Comparison of ENCODE assay signal across 9 cellular contexts in the genomic region with DNA sequence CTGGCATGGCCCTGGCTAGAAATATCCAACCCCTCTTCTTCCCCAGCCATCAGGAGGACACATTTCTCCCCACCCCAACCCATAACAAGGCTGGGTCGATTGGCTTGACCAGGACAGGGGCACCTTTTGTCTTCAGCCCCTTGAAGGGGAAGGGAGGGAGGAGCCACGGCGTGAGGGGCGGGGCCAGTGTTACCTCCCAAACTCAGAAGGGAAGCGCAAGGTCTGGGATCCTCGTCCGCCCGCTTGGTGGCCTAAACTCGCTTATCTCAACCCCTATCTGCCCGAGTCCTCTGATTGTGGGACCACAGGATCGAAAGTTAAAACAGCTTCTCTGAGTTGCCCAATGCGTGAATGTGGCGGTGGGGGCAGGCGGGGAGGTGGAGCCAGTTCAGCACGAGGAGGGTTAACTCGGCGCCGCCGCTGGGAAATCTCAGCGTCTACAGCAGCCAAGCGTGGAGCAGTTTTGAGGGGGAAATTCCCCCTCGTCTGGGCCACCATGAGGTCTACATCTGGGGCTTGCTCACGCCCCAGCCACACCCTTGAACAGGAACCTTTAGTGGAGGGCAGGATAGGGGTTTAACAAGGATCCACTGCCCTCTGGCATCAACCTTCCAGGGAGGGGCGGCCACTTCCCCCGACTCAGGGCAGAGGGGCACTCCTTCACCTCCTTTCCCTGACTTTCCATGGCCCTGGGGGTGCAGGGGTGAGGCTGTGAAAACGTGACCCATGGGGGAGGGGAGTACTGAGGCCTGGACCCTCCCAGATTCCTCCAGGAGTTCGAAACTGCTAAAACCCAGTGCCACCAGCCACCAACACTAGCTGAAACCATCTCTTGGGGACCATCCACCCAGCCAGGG. TPM values are rescaled to one million over a fixed set of nuclear protein-coding genes. Genes with fewer than 3 reads are reported as not detected.
DNase-seq lines count a peak whose midpoint lies in the region; ATAC-seq, FAIRE-seq and TF ChIP-seq lines count a peak whose summit lies in the region.
"Had no signal": no experiment of that assay in that cellular context is flagged by ENCODE, and none has a peak within 500 bp of the region (broad histone marks: within the 10 kb centered on the region; RNA-seq: fewer than 3 reads in every experiment).

No MANE protein-coding gene starts in this region.

- FAIRE-seq in pancreas (lab: Jason Lieb, UNC) = no peak
- FAIRE-seq: islet of Langerhans had no signal

- peak overlapping the region; percentile 80 for H3K4me2 ChIP-seq in OCI-LY7 (ENCODE audit: low read length)

- H3K9me3 ChIP-seq in OCI-LY7 (ENCODE audit: low read length) (no peaks in the 10 kb centered on the region), pancreas (no peaks in the 10 kb centered on the region)

- peak overlapping the region; percentile 99 for H3K4me3 Mint-ChIP-seq in activated T-helper 1 cell treated with anti-CD3 and anti-CD28 coated beads, Interleukin-12 subunit alpha, Interleukin-12 subunit beta, Interleukin-2, Interleukin-4 antibody, amounts not matched to agents 30 ng/mL and 10 ng/mL and 1 ng/mL, durations not matched to agents 14 hours and 24 hours and 36 hours

- CTCF ChIA-PET in OCI-LY7 (lab: Charles Lee; ENCODE audit: unreplicated experiment) = interaction anchor here (0.6 to 2.5 kb wide), 5 partner anchors 17 to 434 kb away, joined by 4 to 26 read pairs (median 7); a partner anchor contains a TSS

- H3K4me3 ChIP-seq in GM12875 (ENCODE audit: low read depth, low read length) = peak overlapping the region; percentile 85
- peak overlapping the region; percentile 90 for H3K4me3 ChIP-seq in OCI-LY7 (ENCODE audit: low read depth, low read length, poor library complexity, severe bottlenecking)
- H3K4me3 ChIP-seq in pancreas = peak overlapping the region; percentile 38 to 71 (median 68)
- peak overlapping the region; percentile 59 for H3K4me3 ChIP-seq in urinary bladder (ENCODE audit: low read depth, low read length)

- ATAC-seq in HG02642 (IDR thresholded peaks at IDR 0.05; ENCODE audit: poor library complexity, unreplicated experiment) = peak; percentile 58
- peak; percentile 3 to 20 (median 18) for ATAC-seq in pancreas

- TF ChIP-seq CTCF in GM12875 (IDR thresholded peaks at IDR 0.05; ENCODE audit: borderline replicate concordance, insufficient read depth, low read depth, low read length) (0 out of 2 replicates have a peak, but pooled peaks have one; percentile 4), OCI-LY7 (conservative IDR thresholded peaks at IDR 0.05; ENCODE audit: low read length) (peak; percentile 23; the same call in 1 of the 2 replicates), pancreas (IDR thresholded peaks at IDR 0.05) (no peak)

- H3K27ac Mint-ChIP-seq in activated T-helper 1 cell treated with anti-CD3 and anti-CD28 coated beads, Interleukin-12 subunit alpha, Interleukin-12 subunit beta, Interleukin-2, Interleukin-4 antibody, amounts not matched to agents 30 ng/mL and 10 ng/mL and 1 ng/mL, durations not matched to agents 14 hours and 24 hours and 36 hours = peak overlapping the region; percentile 98

- no peaks in the 10 kb centered on the region for H3K27me3 ChIP-seq in pancreas

- peak overlapping the region; percentile 79; the same call in 1 of the 2 replicates for H2AFZ ChIP-seq in OCI-LY7 (ENCODE audit: low read length)

- WGBS in pancreas, 2 donors = 1% methylated on average over 27 of the region's 27 CpGs
- under 1% methylated on average over 27 of the region's 27 CpGs for whole genome bisulfite sequencing in urinary bladder

- peaks cover 33% of the 10 kb centered on the region for H3K36me3 ChIP-seq in OCI-LY7 (ENCODE audit: insufficient read depth, low read length)
- peaks cover 0 to 9% (median 0%) of the 10 kb centered on the region in 3 donors for H3K36me3 ChIP-seq in pancreas
- H3K36me3 ChIP-seq in urinary bladder (ENCODE audit: insufficient read depth) = peaks cover 2% of the 10 kb centered on the region

- BruUV-seq in OCI-LY7 (replicated peaks; lab: Mats Ljungman, UMichigan) = TSS peak; percentile 73

- peaks cover 25% of the 10 kb centered on the region for H3K36me3 Mint-ChIP-seq in activated T-helper 1 cell treated with anti-CD3 and anti-CD28 coated beads, Interleukin-12 subunit alpha, Interleukin-12 subunit beta, Interleukin-2, Interleukin-4 antibody, amounts not matched to agents 30 ng/mL and 10 ng/mL and 1 ng/mL, durations not matched to agents 14 hours and 24 hours and 36 hours (ENCODE audit: low read depth)

- H3K9me2 ChIP-seq in OCI-LY7 (ENCODE audit: insufficient read depth, low read length) = no peaks in the 10 kb centered on the region

- DNase-seq in OCI-LY7 (ENCODE audit: low spot score) (peak; percentile 79), foreskin melanocyte (peak; percentile 64), pancreas (peak in 5 of 6 donors; percentile 38 to 80 (median 62)), SW480 (ENCODE audit: low spot score) (no peak)
- peak; percentile 56 for DNase-seq in activated T-helper 1 cell treated with anti-CD3 and anti-CD28 coated beads, Interleukin-12 subunit alpha, Interleukin-12 subunit beta, Interleukin-2, Interleukin-4 antibody, amounts not matched to agents 30 ng/mL and 10 ng/mL and 1 ng/mL, durations not matched to agents 14 hours and 24 hours and 36 hours (ENCODE audit: low spot score)

- H3K4me1 Mint-ChIP-seq in activated T-helper 1 cell treated with anti-CD3 and anti-CD28 coated beads, Interleukin-12 subunit alpha, Interleukin-12 subunit beta, Interleukin-2, Interleukin-4 antibody, amounts not matched to agents 30 ng/mL and 10 ng/mL and 1 ng/mL, durations not matched to agents 14 hours and 24 hours and 36 hours (ENCODE audit: low read depth) = peaks cover 51% of the 10 kb centered on the region

- no peaks in the 10 kb centered on the region for H3K27me3 Mint-ChIP-seq in activated T-helper 1 cell treated with anti-CD3 and anti-CD28 coated beads, Interleukin-12 subunit alpha, Interleukin-12 subunit beta, Interleukin-2, Interleukin-4 antibody, amounts not matched to agents 30 ng/mL and 10 ng/mL and 1 ng/mL, durations not matched to agents 14 hours and 24 hours and 36 hours (ENCODE audit: insufficient read depth)

- H3K9me3 Mint-ChIP-seq in activated T-helper 1 cell treated with anti-CD3 and anti-CD28 coated beads, Interleukin-12 subunit alpha, Interleukin-12 subunit beta, Interleukin-2, Interleukin-4 antibody, amounts not matched to agents 30 ng/mL and 10 ng/mL and 1 ng/mL, durations not matched to agents 14 hours and 24 hours and 36 hours = no peaks in the 10 kb centered on the region

- peaks cover 29% of the 10 kb centered on the region; the same call in 1 of the 2 replicates for H3K79me2 ChIP-seq in OCI-LY7 (ENCODE audit: insufficient read depth, low read depth, low read length)

- POLR2A ChIA-PET in OCI-LY7 (lab: Charles Lee) = interaction anchor here (0.5 to 4.1 kb wide), 12 partner anchors 18 to 351 kb away, joined by 3 to 45 read pairs (median 5); a partner anchor contains a TSS

- H3K27ac ChIP-seq in OCI-LY7 (ENCODE audit: low read depth, low read length, poor library complexity, severe bottlenecking) = peak overlapping the region; percentile 75
- H3K27ac ChIP-seq in pancreas = peak overlapping the region; percentile 96 to 98 (median 97)
- peak overlapping the region; percentile 99 for H3K27ac ChIP-seq in urinary bladder (ENCODE audit: low read depth)

- intact Hi-C loops in OCI-LY7 (cut with micrococcal nuclease; ENCODE audit: unreplicated experiment) = loop anchor here (2.0 to 10.0 kb wide), 3 partner anchors 132 to 596 kb away; no protein-coding TSS in a partner anchor
- intact Hi-C loops in activated T-helper 1 cell treated with anti-CD3 and anti-CD28 coated beads, Interleukin-12 subunit alpha, Interleukin-12 subunit beta, Interleukin-2, Interleukin-4 antibody, amounts not matched to agents 30 ng/mL and 10 ng/mL and 1 ng/mL, durations not matched to agents 14 hours and 24 hours and 36 hours (cut with micrococcal nuclease) = loop anchor here (1.0 to 5.0 kb wide), 6 partner anchors 16 to 482 kb away; a partner anchor contains a TSS
- intact Hi-C loops in pancreas (cut with DNase I) = loop anchor here in 2 of 3 donors (5.0 kb wide), 2 partner anchors 38 to 43 kb away; no protein-coding TSS in a partner anchor

- H3K4me1 ChIP-seq in OCI-LY7 (ENCODE audit: insufficient read depth, low read length, poor library complexity, severe bottlenecking) = peaks cover 35% of the 10 kb centered on the region
- H3K4me1 ChIP-seq in pancreas = peaks cover 0 to 11% (median 0%) of the 10 kb centered on the region in 3 donors
- H3K4me1 ChIP-seq in urinary bladder (ENCODE audit: insufficient read depth) = no peaks in the 10 kb centered on the region

- H4K20me1 ChIP-seq in OCI-LY7 (ENCODE audit: insufficient read depth, low read length) = no peaks in the 10 kb centered on the region

RNA-seq across cellular contexts. Expression of a gene that starts 0.7 kb away (rescaled TPM):
- total RNA-seq in OCI-LY7 (2014; rRNA removed; shearing (Covaris generic)) = 72.3 and 73.6 TPM in 2 replicates
- total RNA-seq in OCI-LY7 (2022) = 118 and 128 TPM in 2 replicates
- total RNA-seq in activated T-helper 1 cell treated with anti-CD3 and anti-CD28 coated beads, Interleukin-12 subunit alpha, Interleukin-12 subunit beta, Interleukin-2, Interleukin-4 antibody, amounts not matched to agents 30 ng/mL and 10 ng/mL and 1 ng/mL, durations not matched to agents 14 hours and 24 hours and 36 hours = 306 and 318 TPM in 2 replicates
- total RNA-seq in pancreas = 100 to 1,000 TPM in 1 of 6 donors, 10 to 100 TPM in 5; 31.0 to 116 (median 51.9) TPM
- 100 to 1,000 TPM; 137 to 141 TPM for polyA plus RNA-seq in pancreas
- 60.5 TPM for total RNA-seq in urinary bladder
- 172 TPM for polyA plus RNA-seq in urinary bladder

RNA-seq across cellular contexts. Expression of a gene that starts 17.9 kb away (rescaled TPM):
- 1.1 and 2.2 TPM in 2 replicates for total RNA-seq in OCI-LY7 (2014; rRNA removed; shearing (Covaris generic))
- 2.3 and 4.4 TPM in 2 replicates for total RNA-seq in OCI-LY7 (2022)
- total RNA-seq in activated T-helper 1 cell treated with anti-CD3 and anti-CD28 coated beads, Interleukin-12 subunit alpha, Interleukin-12 subunit beta, Interleukin-2, Interleukin-4 antibody, amounts not matched to agents 30 ng/mL and 10 ng/mL and 1 ng/mL, durations not matched to agents 14 hours and 24 hours and 36 hours = 0.26 and 0.73 TPM in 2 replicates
- total RNA-seq in pancreas = 10 to 100 TPM; 19.2 to 89.4 (median 38.5) TPM
- 10 to 100 TPM; 12.2 to 15.7 TPM for polyA plus RNA-seq in pancreas
- total RNA-seq in urinary bladder = 146 TPM
- 141 TPM for polyA plus RNA-seq in urinary bladder

RNA-seq across cellular contexts. Expression of a gene that starts 21.5 kb away (rescaled TPM):
- 8.5 and 9.6 TPM in 2 replicates for total RNA-seq in OCI-LY7 (2014; rRNA removed; shearing (Covaris generic))
- total RNA-seq in OCI-LY7 (2022) (4.7 and 6.8 TPM in 2 replicates), pancreas (10 to 100 TPM in 1 of 6 donors, 1 to 10 TPM in 5; 2.1 to 12.9 (median 4.6) TPM), urinary bladder (25.6 TPM)
- total RNA-seq in activated T-helper 1 cell treated with anti-CD3 and anti-CD28 coated beads, Interleukin-12 subunit alpha, Interleukin-12 subunit beta, Interleukin-2, Interleukin-4 antibody, amounts not matched to agents 30 ng/mL and 10 ng/mL and 1 ng/mL, durations not matched to agents 14 hours and 24 hours and 36 hours = 73.6 and 80.3 TPM in 2 replicates
- polyA plus RNA-seq in pancreas (10 to 100 TPM in 1 of 2 donors, 1 to 10 TPM in 1; 5.8 to 21.3 TPM), urinary bladder (39.1 TPM)

RNA-seq across cellular contexts. Expression of a gene that starts 31.8 kb away (rescaled TPM):
- total RNA-seq in OCI-LY7 (2014; rRNA removed; shearing (Covaris generic)) = 39.8 and 45.7 TPM in 2 replicates
- 85.2 and 86.3 TPM in 2 replicates for total RNA-seq in OCI-LY7 (2022)
- total RNA-seq in activated T-helper 1 cell treated with anti-CD3 and anti-CD28 coated beads, Interleukin-12 subunit alpha, Interleukin-12 subunit beta, Interleukin-2, Interleukin-4 antibody, amounts not matched to agents 30 ng/mL and 10 ng/mL and 1 ng/mL, durations not matched to agents 14 hours and 24 hours and 36 hours = 70.2 and 71.7 TPM in 2 replicates
- 1 to 10 TPM; 3.2 to 5.7 (median 4.0) TPM for total RNA-seq in pancreas
- polyA plus RNA-seq in pancreas = 1 to 10 TPM; 1.1 to 2.4 TPM
- 18.0 TPM for total RNA-seq in urinary bladder
- 8.5 TPM for polyA plus RNA-seq in urinary bladder

RNA-seq across cellular contexts. Expression of a gene that starts 37.0 kb away (rescaled TPM):
- not detected in 2 replicates for total RNA-seq in OCI-LY7 (2014; rRNA removed; shearing (Covaris generic))
- total RNA-seq in OCI-LY7 (2022) (not detected in 2 replicates), pancreas (not detected), urinary bladder (not detected)
- total RNA-seq in activated T-helper 1 cell treated with anti-CD3 and anti-CD28 coated beads, Interleukin-12 subunit alpha, Interleukin-12 subunit beta, Interleukin-2, Interleukin-4 antibody, amounts not matched to agents 30 ng/mL and 10 ng/mL and 1 ng/mL, durations not matched to agents 14 hours and 24 hours and 36 hours = not detected in 2 replicates
- polyA plus RNA-seq in pancreas (not detected), urinary bladder (not detected)

Comparison
In these comparisons a context has a peak if more than half of its experiments do, and no peak if none do; other contexts are left out.
1. CTCF ChIP-seq: peak in GM12875 (single experiment) and OCI-LY7 (single experiment); none in pancreas (0 of 4).
2. Peak in every context shown above with its lines, with median percentiles within 50 percentile points of each other: H3K4me3 ChIP-seq and H3K27ac ChIP-seq.